In genomic region chr1:30418426-30419245, GRCh38 we compare ENCODE assay signal across 12 cellular contexts.
"Had no signal": no experiment of that assay in that cellular context is flagged by ENCODE, and none has a peak within 500 bp of the region (broad histone marks: within the 10 kb centered on the region; RNA-seq: fewer than 3 reads in every experiment).

No MANE protein-coding gene starts in this region.

- H3K4me3 ChIP-seq: pancreas, skin epidermis, tibial artery had no signal

- H3K36me3 ChIP-seq: pancreas, tibial artery had no signal

- H3K27me3 ChIP-seq: pancreas had no signal

- H3K4me1 ChIP-seq: pancreas, tibial artery had no signal

- DNase-seq: activated CD4-positive, alpha-beta memory T cell treated with anti-CD3 and anti-CD28 coated beads, Interleukin-2, amount 10 ng/mL, durations not matched to agents 7 days and 5 days; activated CD4-positive, alpha-beta T cell treated with anti-CD3 and anti-CD28 coated beads for 1 hour; activated gamma-delta T cell; activated T-cell treated with anti-CD3 and anti-CD28 coated beads, Interleukin-2, amount 50 U/mL, for 1 hour; foreskin fibroblast; glutamatergic neuron; T-helper 9 cell; tibial artery had no signal

- H3K9me3 ChIP-seq: pancreas, tibial artery had no signal

- H3K27ac ChIP-seq: pancreas, tibial artery had no signal

- ATAC-seq: esophagus mucosa, left lobe of liver, pancreas had no signal
